Comparison of ENCODE assay signal across 7 cellular contexts in the genomic region with DNA sequence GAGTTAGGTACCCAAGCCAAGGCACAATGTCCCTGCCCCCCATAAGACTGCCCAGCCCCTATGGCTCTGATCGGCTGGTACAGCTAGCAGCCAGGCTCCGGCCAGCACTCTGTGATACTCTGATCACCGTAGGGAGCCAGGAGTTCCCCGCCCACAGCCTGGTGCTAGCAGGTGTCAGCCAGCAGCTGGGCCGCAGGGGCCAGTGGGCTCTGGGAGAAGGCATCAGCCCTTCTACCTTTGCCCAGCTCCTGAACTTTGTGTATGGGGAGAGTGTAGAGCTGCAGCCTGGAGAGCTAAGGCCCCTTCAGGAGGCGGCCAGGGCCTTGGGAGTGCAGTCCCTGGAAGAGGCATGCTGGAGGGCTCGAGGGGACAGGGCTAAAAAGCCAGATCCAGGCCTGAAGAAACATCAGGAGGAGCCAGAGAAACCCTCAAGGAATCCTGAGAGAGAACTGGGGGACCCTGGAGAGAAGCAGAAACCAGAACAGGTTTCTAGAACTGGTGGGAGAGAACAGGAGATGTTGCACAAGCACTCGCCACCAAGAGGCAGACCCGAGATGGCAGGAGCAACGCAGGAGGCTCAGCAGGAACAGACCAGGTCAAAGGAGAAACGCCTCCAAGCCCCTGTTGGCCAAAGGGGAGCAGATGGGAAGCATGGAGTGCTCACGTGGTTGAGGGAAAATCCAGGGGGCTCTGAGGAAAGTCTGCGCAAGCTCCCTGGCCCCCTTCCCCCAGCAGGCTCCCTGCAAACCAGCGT. TPM values are rescaled to one million over a fixed set of nuclear protein-coding genes. Genes with fewer than 3 reads are reported as not detected.
A peak's percentile ranks its signal among the peaks of the same experiment; 100 is the strongest.
DNase-seq lines count a peak whose midpoint lies in the region; ATAC-seq and TF ChIP-seq lines count a peak whose summit lies in the region.
"Had no signal": no experiment of that assay in that cellular context is flagged by ENCODE, and none has a peak within 500 bp of the region (broad histone marks: within the 10 kb centered on the region; RNA-seq: fewer than 3 reads in every experiment).

No MANE protein-coding gene starts in this region.

- no peak for TF ChIP-seq POLR2A in uterus (IDR thresholded peaks at IDR 0.05)

- TF ChIP-seq CTCF in GM06990 (IDR thresholded peaks at IDR 0.05; ENCODE audit: insufficient read depth, low read length, poor library complexity, severe bottlenecking) (peak; percentile 43), uterus (IDR thresholded peaks at IDR 0.05) (no peak)

- H3K27ac ChIP-seq in uterus = no peak overlapping the region

- H3K36me3 ChIP-seq in GM06990 (ENCODE audit: control insufficient read depth, insufficient read depth, low read length) (peaks cover 7% of the 10 kb centered on the region), uterus (no peaks in the 10 kb centered on the region)

- ATAC-seq in HG02852 (IDR thresholded peaks at IDR 0.05; ENCODE audit: unreplicated experiment) = no peak

- H3K4me3 ChIP-seq in GM06990 (replicated peaks; ENCODE audit: low read depth, low read length) = peak overlapping the region; percentile 85
- H3K4me3 ChIP-seq in uterus = no peak overlapping the region

- intact Hi-C loops in uterus (cut with DNase I; ENCODE audit: low total_unique reads) = loop anchor here (10.0 kb wide), 1 partner anchor 170 kb away; the partner anchor contains the start of gene TMEM147

- H3K4me1 ChIP-seq in uterus = peaks cover 8 to 11% of the 10 kb centered on the region in 2 donors

- DNase-seq in GM06990 (ENCODE audit: extremely low read depth, insufficient read length) (no peak), HuH-7 (ENCODE audit: low spot score) (peak; percentile 72), cerebellar cortex (ENCODE audit: low spot score) (peak; percentile 35), uterus (no peak), DMS114 treated with DMSO at 0.1 percent for 48 hours (lab: John Stamatoyannopoulos, UW; ENCODE audit: unreplicated experiment) (no peak)

- H3K27me3 ChIP-seq in GM06990 (replicated peaks; ENCODE audit: control insufficient read depth, insufficient read depth, low read length) (no peaks in the 10 kb centered on the region), uterus (no peaks in the 10 kb centered on the region)

- no peaks in the 10 kb centered on the region for H3K9me3 ChIP-seq in uterus

RNA-seq across cellular contexts. Expression of gene KMT2B, which starts 3.0 kb away (rescaled TPM):
- 10 to 100 TPM in 3 of 4 donors, 1 to 10 TPM in 1; 5.0 to 60.8 (median 16.8) TPM for total RNA-seq in uterus

RNA-seq across cellular contexts. Expression of gene ZBTB32, which starts 10.4 kb away (rescaled TPM):
- total RNA-seq in uterus = not detected
- total RNA-seq: HT1080 had no signal

RNA-seq across cellular contexts. Expression of gene IGFLR1, which starts 27.5 kb away (rescaled TPM):
- total RNA-seq in uterus = 1 to 10 TPM in 3 of 4 donors, under 1 TPM in 1; 0.77 to 5.3 (median 2.2) TPM

RNA-seq across cellular contexts. Expression of gene U2AF1L4, which starts 30.4 kb away (rescaled TPM):
- 100 to 1,000 TPM in 1 of 4 donors, 10 to 100 TPM in 2, 1 to 10 TPM in 1; 6.5 to 116 (median 19.5) TPM for total RNA-seq in uterus

RNA-seq across cellular contexts. Expression of gene PSENEN, which starts 30.7 kb away (rescaled TPM):
- total RNA-seq in uterus = 10 to 100 TPM in 3 of 4 donors, 1 to 10 TPM in 1; 5.3 to 37.3 (median 18.8) TPM

Comparison
In these comparisons a context has a peak if more than half of its experiments do, and no peak if none do; other contexts are left out.
1. DNase-seq: peak in HuH-7 (single experiment) and cerebellar cortex (single experiment); none in GM06990 (single experiment), uterus (0 of 2) and DMS114 treated with DMSO at 0.1 percent for 48 hours (single experiment).